In the genomic region with DNA sequence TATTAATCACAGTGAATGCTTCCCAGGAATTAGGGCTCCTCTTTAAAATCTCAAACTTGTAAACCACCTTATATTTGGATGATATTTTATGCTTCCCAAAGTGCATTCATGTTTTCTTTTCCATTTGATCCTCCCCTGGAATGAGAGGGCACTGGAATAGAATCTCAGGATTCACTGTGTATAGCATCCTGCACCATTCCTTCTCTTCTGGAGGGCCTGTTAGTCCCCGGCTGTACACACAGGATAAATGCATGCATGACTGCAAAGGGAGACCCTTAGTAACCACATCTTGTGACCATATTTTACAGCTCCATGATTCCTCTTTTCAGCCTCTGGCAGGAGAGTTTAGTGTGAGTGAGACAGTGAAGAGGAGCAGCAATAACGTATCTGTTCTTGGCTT, we compare ENCODE assay signal across 3 cellular contexts.
TF ChIP-seq lines count a peak whose summit lies in the region.

No MANE protein-coding gene starts in this region.

TF ChIP-seq in SK-N-SH, 30 proteins besides CTCF, POLR2A, EP300 and RAD21:
- TF ChIP-seq MXI1 (IDR thresholded peaks at IDR 0.05; ENCODE audit: low read depth, low read length): peak; percentile 8; the same call in 1 of the 2 replicates
- TF ChIP-seq NRF1 (IDR thresholded peaks at IDR 0.05; ENCODE audit: low read depth, low read length): no peak

TF ChIP-seq in SK-N-SH treated with all-trans-retinoic acid at 6 μM for 48 hours, 23 proteins besides CTCF, POLR2A, EP300 and RAD21:
- TF ChIP-seq CSRNP3 (CRISPR knock-in tag; IDR thresholded peaks at IDR 0.05) (no peak), ZFP30 (CRISPR knock-in tag; IDR thresholded peaks at IDR 0.05) (no peak), TCF4 (CRISPR knock-in tag; IDR thresholded peaks at IDR 0.05; ENCODE audit: borderline replicate concordance) (no peak), ISL1 (CRISPR knock-in tag; IDR thresholded peaks at IDR 0.05) (no peak), ESRRG (CRISPR knock-in tag; IDR thresholded peaks at IDR 0.05) (no peak), RARB (CRISPR knock-in tag; IDR thresholded peaks at IDR 0.05) (no peak), CREB5 (CRISPR knock-in tag; IDR thresholded peaks at IDR 0.05; ENCODE audit: low read depth) (no peak), ZNF70 (CRISPR knock-in tag; IDR thresholded peaks at IDR 0.05) (no peak), ARNTL (CRISPR knock-in tag; IDR thresholded peaks at IDR 0.05; ENCODE audit: borderline replicate concordance, low read depth) (no peak), TOX (CRISPR knock-in tag; IDR thresholded peaks at IDR 0.05; ENCODE audit: borderline replicate concordance) (no peak)
- TF ChIP-seq, protein P1, sequence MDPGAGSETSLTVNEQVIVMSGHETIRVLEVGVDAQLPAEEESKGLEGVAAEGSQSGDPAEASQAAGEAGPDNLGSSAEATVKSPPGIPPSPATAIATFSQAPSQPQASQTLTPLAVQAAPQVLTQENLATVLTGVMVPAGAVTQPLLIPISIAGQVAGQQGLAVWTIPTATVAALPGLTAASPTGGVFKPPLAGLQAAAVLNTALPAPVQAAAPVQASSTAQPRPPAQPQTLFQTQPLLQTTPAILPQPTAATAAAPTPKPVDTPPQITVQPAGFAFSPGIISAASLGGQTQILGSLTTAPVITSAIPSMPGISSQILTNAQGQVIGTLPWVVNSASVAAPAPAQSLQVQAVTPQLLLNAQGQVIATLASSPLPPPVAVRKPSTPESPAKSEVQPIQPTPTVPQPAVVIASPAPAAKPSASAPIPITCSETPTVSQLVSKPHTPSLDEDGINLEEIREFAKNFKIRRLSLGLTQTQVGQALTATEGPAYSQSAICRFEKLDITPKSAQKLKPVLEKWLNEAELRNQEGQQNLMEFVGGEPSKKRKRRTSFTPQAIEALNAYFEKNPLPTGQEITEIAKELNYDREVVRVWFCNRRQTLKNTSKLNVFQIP (CRISPR knock-in tag; IDR thresholded peaks at IDR 0.05; ENCODE audit: borderline replicate concordance, low read depth): no peak

TF ChIP-seq in H1, 55 proteins besides CTCF, POLR2A, EP300 and RAD21:
- TF ChIP-seq CBX8 (IDR thresholded peaks at IDR 0.05; ENCODE audit: borderline replicate concordance, low read depth, low read length) (no peak), RNF2 (IDR thresholded peaks at IDR 0.05; ENCODE audit: borderline replicate concordance, low read depth, low read length, missing control alignments, poor library complexity, severe bottlenecking) (no peak), CEBPB (IDR thresholded peaks at IDR 0.05; ENCODE audit: low read depth, low read length) (no peak), SP1 (IDR thresholded peaks at IDR 0.05; ENCODE audit: low read depth, low read length) (no peak), NANOG (IDR thresholded peaks at IDR 0.05; ENCODE audit: insufficient read depth, low read depth, low read length, poor library complexity, severe bottlenecking) (no peak), GTF2F1 (IDR thresholded peaks at IDR 0.05; ENCODE audit: borderline replicate concordance, low read depth, low read length) (no peak), TCF12 (IDR thresholded peaks at IDR 0.05; ENCODE audit: low read depth, low read length) (no peak), SIX5 (IDR thresholded peaks at IDR 0.05; ENCODE audit: low read depth, low read length) (no peak), RXRA (IDR thresholded peaks at IDR 0.05; ENCODE audit: insufficient read depth, low read depth, low read length) (no peak)
